Comparison of ENCODE assay signal across 26 cellular contexts in genomic region chr1:165222580-165222979, GRCh38.
"Had no signal": no experiment of that assay in that cellular context is flagged by ENCODE, and none has a peak within 500 bp of the region (broad histone marks: within the 10 kb centered on the region; RNA-seq: fewer than 3 reads in every experiment).

No MANE protein-coding gene starts in this region.

- DNase-seq: activated CD4-positive, alpha-beta memory T cell treated with anti-CD3 and anti-CD28 coated beads for 36 hours; activated CD4-positive, alpha-beta T cell treated with anti-CD3 and anti-CD28 coated beads, Interleukin-2, amount 10 ng/mL, durations not matched to agents 7 days and 5 days; activated CD4-positive, CD25-positive, alpha-beta regulatory T cell; activated CD8-positive, alpha-beta memory T cell treated with anti-CD3 and anti-CD28 coated beads for 24 hours; activated gamma-delta T cell; activated naive CD4-positive, alpha-beta T cell treated with anti-CD3 and anti-CD28 coated beads for 36 hours; activated T-cell treated with anti-CD3 and anti-CD28 coated beads, Interleukin-2, amount 50 U/mL, for 4 hours; amygdala; Karpas-422; NCI-H1417 treated with DMSO at 0.1 percent for 48 hours; NCI-H2227 treated with DMSO at 0.1 percent for 48 hours; NCI-H524 treated with DMSO at 0.1 percent for 48 hours; NK-92 treated with Interleukin-12 subunit alpha and Interleukin-12 subunit beta, amount 100 ng/mL, for 24 hours; OCI-M1; RPMI8226; T-cell; T-helper 2 cell; T1000 had no signal

- H3K4me3 ChIP-seq: cardiac muscle cell, K562, SK-N-MC had no signal

- ATAC-seq: activated T-cell treated with anti-CD3 and anti-CD28 coated beads, Interleukin-2, amount 50 U/mL, for 4 hours; activated T-helper 17 cell treated with anti-CD3 and anti-CD28 coated beads, Interleukin-2, amount 50 U/mL, for 72 hours; K562; Panc1; Right ventricle myocardium inferior; T-cell had no signal

- H3K36me3 Mint-ChIP-seq: activated CD4-positive, alpha-beta memory T cell treated with anti-CD3 and anti-CD28 coated beads for 36 hours; activated naive CD8-positive, alpha-beta T cell; brain; T-cell had no signal

- H3K36me3 ChIP-seq: cardiac muscle cell had no signal

- H3K27ac ChIP-seq: cardiac muscle cell, SK-N-MC had no signal

- H3K9me3 Mint-ChIP-seq: activated CD4-positive, alpha-beta memory T cell treated with anti-CD3 and anti-CD28 coated beads for 36 hours; activated CD4-positive, alpha-beta T cell treated with anti-CD3 and anti-CD28 coated beads, Interleukin-2, amount 10 ng/mL, durations not matched to agents 7 days and 5 days; activated naive CD4-positive, alpha-beta T cell treated with anti-CD3 and anti-CD28 coated beads for 36 hours; activated T-cell treated with anti-CD3 and anti-CD28 coated beads, Interleukin-2, amount 50 U/mL, for 4 hours; brain had no signal

- H3K27ac Mint-ChIP-seq: activated CD4-positive, alpha-beta memory T cell treated with anti-CD3 and anti-CD28 coated beads for 36 hours; activated CD4-positive, alpha-beta T cell treated with anti-CD3 and anti-CD28 coated beads, Interleukin-2, amount 10 ng/mL, durations not matched to agents 7 days and 5 days; activated naive CD4-positive, alpha-beta T cell treated with anti-CD3 and anti-CD28 coated beads for 36 hours; activated naive CD8-positive, alpha-beta T cell; activated T-helper 17 cell treated with anti-CD3 and anti-CD28 coated beads, Interleukin-2, amount 50 U/mL, for 72 hours; T-cell had no signal

- H3K4me1 Mint-ChIP-seq: activated CD4-positive, alpha-beta T cell treated with anti-CD3 and anti-CD28 coated beads, Interleukin-2, amount 10 ng/mL, durations not matched to agents 7 days and 5 days; activated T-helper 17 cell treated with anti-CD3 and anti-CD28 coated beads, Interleukin-2, amount 50 U/mL, for 72 hours; T-cell had no signal

- H3K4me3 Mint-ChIP-seq: activated CD4-positive, alpha-beta memory T cell treated with anti-CD3 and anti-CD28 coated beads for 36 hours; activated CD4-positive, alpha-beta T cell treated with anti-CD3 and anti-CD28 coated beads, Interleukin-2, amount 10 ng/mL, durations not matched to agents 7 days and 5 days; activated naive CD4-positive, alpha-beta T cell treated with anti-CD3 and anti-CD28 coated beads for 36 hours; activated naive CD8-positive, alpha-beta T cell; activated T-cell treated with anti-CD3 and anti-CD28 coated beads, Interleukin-2, amount 50 U/mL, for 4 hours; activated T-helper 17 cell treated with anti-CD3 and anti-CD28 coated beads, Interleukin-2, amount 50 U/mL, for 72 hours; T-cell had no signal
